ENCODE assay signal across 26 cellular contexts in the genomic region with DNA sequence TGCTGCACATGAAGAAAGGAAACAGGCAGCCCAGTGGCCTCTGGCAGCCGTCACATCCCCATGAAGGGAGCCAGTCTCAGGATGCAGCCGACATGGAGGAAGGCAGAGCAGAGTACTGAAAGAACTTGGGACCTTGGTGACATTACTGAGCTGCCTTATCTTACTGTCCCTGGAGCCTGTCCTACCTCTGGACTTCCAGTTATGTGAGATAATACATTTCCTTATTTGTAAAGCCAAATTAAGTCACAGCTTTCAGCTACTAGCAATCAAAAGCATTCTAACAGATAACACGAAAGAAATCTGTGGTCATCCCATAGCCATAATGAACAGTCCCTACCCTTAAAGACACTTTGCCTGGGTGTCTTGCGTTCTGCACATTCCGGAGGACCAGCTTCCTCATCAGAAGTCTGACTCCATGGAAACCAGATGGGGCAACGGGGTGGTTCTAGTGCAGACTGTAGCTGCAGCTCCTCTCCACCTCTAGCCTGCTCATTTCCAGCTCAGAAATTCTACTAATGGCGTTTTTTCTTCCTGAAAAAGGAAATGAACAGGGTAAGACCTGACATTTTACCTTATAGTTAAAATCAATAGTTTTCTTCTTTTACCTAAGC.
"Had no signal": no experiment of that assay in that cellular context is flagged by ENCODE, and none has a peak within 500 bp of the region (broad histone marks: within the 10 kb centered on the region; RNA-seq: fewer than 3 reads in every experiment).

No MANE protein-coding gene starts in this region.

- H3K9me3 ChIP-seq: breast epithelium, mucosa of descending colon, thyroid gland had no signal

- H3K9ac ChIP-seq: parathyroid adenoma had no signal

- H3K79me2 ChIP-seq: parathyroid adenoma had no signal

- H3K27ac Mint-ChIP-seq: activated CD4-positive, alpha-beta T cell treated with anti-CD3 and anti-CD28 coated beads for 36 hours; activated naive CD8-positive, alpha-beta T cell treated with anti-CD3 and anti-CD28 coated beads for 36 hours; activated T-cell treated with anti-CD3 and anti-CD28 coated beads, Interleukin-2, amount 50 U/mL, for 24 hours; activated T-helper 17 cell treated with anti-CD3 and anti-CD28 coated beads, Interleukin-2, amount 50 U/mL, for 72 hours; memory B cell; nephron progenitor cell; T-helper 17 cell; WTC11 had no signal

- H3K27me3 ChIP-seq: breast epithelium, thyroid gland had no signal

- H3K4me1 Mint-ChIP-seq: activated naive CD8-positive, alpha-beta T cell treated with anti-CD3 and anti-CD28 coated beads for 36 hours had no signal

- H3K4me3 ChIP-seq: breast epithelium, coronary artery, mucosa of descending colon, SK-N-MC, thyroid gland had no signal

- H3K4me3 Mint-ChIP-seq: activated CD4-positive, alpha-beta T cell treated with anti-CD3 and anti-CD28 coated beads for 36 hours; activated naive CD8-positive, alpha-beta T cell treated with anti-CD3 and anti-CD28 coated beads for 36 hours; activated T-cell treated with anti-CD3 and anti-CD28 coated beads, Interleukin-2, amount 50 U/mL, for 24 hours; activated T-helper 17 cell treated with anti-CD3 and anti-CD28 coated beads, Interleukin-2, amount 50 U/mL, for 72 hours; memory B cell; nephron progenitor cell; T-helper 17 cell; WTC11 had no signal

- DNase-seq: activated CD4-positive, alpha-beta T cell treated with anti-CD3 and anti-CD28 coated beads for 36 hours; activated CD4-positive, alpha-beta T cell treated with anti-CD3 and anti-CD28 coated beads, Interleukin-2, amount 50 U/mL, for 4 hours; activated CD8-positive, alpha-beta memory T cell treated with anti-CD3 and anti-CD28 coated beads for 24 hours; activated CD8-positive, alpha-beta memory T cell treated with anti-CD3 and anti-CD28 coated beads, Interleukin-2, amount 50 U/mL, for 4 hours; activated naive CD4-positive, alpha-beta T cell; activated naive CD8-positive, alpha-beta T cell treated with anti-CD3 and anti-CD28 coated beads for 36 hours; activated T-cell treated with anti-CD3 and anti-CD28 coated beads, Interleukin-2, amount 50 U/mL, for 24 hours; amniotic stem cell; cerebellar nuclear complex; foreskin melanocyte; mucosa of descending colon; nephron progenitor cell; stimulated activated CD4-positive, alpha-beta T cell treated with anti-CD3 and anti-CD28 coated beads, Interleukin-2, amount 100 ng/mL, for 48 hours; stimulated activated CD8-positive, alpha-beta memory T cell treated with anti-CD3 and anti-CD28 coated beads, Interleukin-4, amount 100 ng/mL, for 48 hours; stimulated activated naive CD4-positive, alpha-beta T cell; SW 1271; T-helper 17 cell; thyroid gland had no signal

- H3K4me1 ChIP-seq: breast epithelium, parathyroid adenoma, thyroid gland had no signal

- H3K27ac ChIP-seq: breast epithelium, coronary artery, parathyroid adenoma, SK-N-MC, thyroid gland had no signal

- H2AFZ ChIP-seq: parathyroid adenoma had no signal

- H3K27me3 Mint-ChIP-seq: activated T-helper 17 cell treated with anti-CD3 and anti-CD28 coated beads, Interleukin-2, amount 50 U/mL, for 72 hours had no signal

- H3K36me3 ChIP-seq: breast epithelium, thyroid gland had no signal

- H3K36me3 Mint-ChIP-seq: activated naive CD8-positive, alpha-beta T cell treated with anti-CD3 and anti-CD28 coated beads for 36 hours; memory B cell had no signal

- ATAC-seq: activated CD4-positive, alpha-beta T cell treated with anti-CD3 and anti-CD28 coated beads for 36 hours; activated T-helper 17 cell treated with anti-CD3 and anti-CD28 coated beads, Interleukin-2, amount 50 U/mL, for 72 hours; mucosa of descending colon; sciatic nerve; T-helper 17 cell had no signal
